1 cellular context compared by ENCODE assay signal in genomic region chr2:135030826-135031225, GRCh38.
TF ChIP-seq lines count a peak whose summit lies in the region.

No MANE protein-coding gene starts in this region.

TF ChIP-seq in K562, 482 proteins besides CTCF, POLR2A, EP300 and RAD21 (continued from another document):
- peak; percentile 89 for TF ChIP-seq REST (CRISPR knock-in tag; IDR thresholded peaks at IDR 0.05; ENCODE audit: low read depth)
- no peak for TF ChIP-seq ZNF75A (CRISPR knock-in tag; IDR thresholded peaks at IDR 0.05)
